Comparison of ENCODE assay signal across 8 cellular contexts in genomic region chr2:172084734-172085459, GRCh38. TPM values are rescaled to one million over a fixed set of nuclear protein-coding genes. Genes with fewer than 3 reads are reported as not detected.
DNase-seq lines count a peak whose midpoint lies in the region; ATAC-seq and TF ChIP-seq lines count a peak whose summit lies in the region.

No MANE protein-coding gene starts in this region.

- peak; percentile 85 for ATAC-seq in GM21576 (IDR thresholded peaks at IDR 0.05; ENCODE audit: unreplicated experiment)
- ATAC-seq in activated naive CD8-positive, alpha-beta T cell treated with anti-CD3 and anti-CD28 coated beads, Interleukin-2, amount 10 ng/mL, durations not matched to agents 7 days and 5 days (ENCODE audit: low read depth): peak; percentile 75
- ATAC-seq in Right ventricle myocardium superior (ENCODE audit: poor library complexity): peak; percentile 90

- H3K27me3 Mint-ChIP-seq in activated naive CD8-positive, alpha-beta T cell treated with anti-CD3 and anti-CD28 coated beads, Interleukin-2, amount 10 ng/mL, durations not matched to agents 7 days and 5 days: peaks cover 98% of the 10 kb centered on the region

- H3K36me3 ChIP-seq in HUES6 (ENCODE audit: control insufficient read depth, insufficient read depth, low read length) (no peaks in the 10 kb centered on the region), OCI-LY3 (replicated peaks; ENCODE audit: low read depth, low read length) (no peaks in the 10 kb centered on the region), osteoblast (ENCODE audit: insufficient read depth, low read length) (peaks cover 3% of the 10 kb centered on the region)

- H3K79me2 ChIP-seq in OCI-LY3 (ENCODE audit: low read length) (no peaks in the 10 kb centered on the region), osteoblast (ENCODE audit: insufficient read depth, low read length) (peaks cover 17% of the 10 kb centered on the region)

- H3K27me3 ChIP-seq in HUES6 (ENCODE audit: control insufficient read depth, insufficient read depth, low read length) (peaks cover 100% of the 10 kb centered on the region), OCI-LY3 (ENCODE audit: low read depth, low read length) (no peaks in the 10 kb centered on the region), osteoblast (ENCODE audit: insufficient read depth, low read length) (peaks cover 26% of the 10 kb centered on the region)

- no peak overlapping the region for H3K27ac Mint-ChIP-seq in activated naive CD8-positive, alpha-beta T cell treated with anti-CD3 and anti-CD28 coated beads, Interleukin-2, amount 10 ng/mL, durations not matched to agents 7 days and 5 days

- peak; percentile 99 for DNase-seq in NCI-H2227 (lab: John Stamatoyannopoulos, UW; ENCODE audit: unreplicated experiment)
- DNase-seq in NCI-H2227 treated with DMSO at 0.1 percent for 48 hours (lab: John Stamatoyannopoulos, UW): no peak
- peak; percentile 74 for DNase-seq in activated naive CD8-positive, alpha-beta T cell treated with anti-CD3 and anti-CD28 coated beads, Interleukin-2, amount 10 ng/mL, durations not matched to agents 7 days and 5 days
- peak; percentile 82 for DNase-seq in Right ventricle myocardium superior
- DNase-seq in osteoblast (ENCODE audit: insufficient read length, low spot score, missing footprints): peak; percentile 99

- TF ChIP-seq CTCF in OCI-LY3 (IDR thresholded peaks at IDR 0.05; ENCODE audit: low read depth, low read length): no peak
- no peak for TF ChIP-seq CTCF in osteoblast (IDR thresholded peaks at IDR 0.05; ENCODE audit: extremely low read depth, low read depth, low read length)

- H3K4me3 Mint-ChIP-seq in activated naive CD8-positive, alpha-beta T cell treated with anti-CD3 and anti-CD28 coated beads, Interleukin-2, amount 10 ng/mL, durations not matched to agents 7 days and 5 days: peak overlapping the region; percentile 84

- H4K20me1 ChIP-seq in OCI-LY3 (ENCODE audit: insufficient read depth, low read length) (no peaks in the 10 kb centered on the region), osteoblast (ENCODE audit: insufficient read depth, low read length) (no peaks in the 10 kb centered on the region)

- no peaks in the 10 kb centered on the region for H3K9me3 Mint-ChIP-seq in activated naive CD8-positive, alpha-beta T cell treated with anti-CD3 and anti-CD28 coated beads, Interleukin-2, amount 10 ng/mL, durations not matched to agents 7 days and 5 days

- H2AFZ ChIP-seq in OCI-LY3 (ENCODE audit: low read depth, low read length) (peak overlapping the region; percentile 78), osteoblast (ENCODE audit: low read length) (peak overlapping the region; percentile 97)

- H3K9ac ChIP-seq in HUES6 (ENCODE audit: low read length) (peak overlapping the region; percentile 26), OCI-LY3 (ENCODE audit: low read length) (peak overlapping the region; percentile 59)

- peaks cover 67% of the 10 kb centered on the region for H3K4me1 ChIP-seq in HUES6 (ENCODE audit: control insufficient read depth, insufficient read depth, low read length)
- H3K4me1 ChIP-seq in OCI-LY3 (ENCODE audit: low read length): no peaks in the 10 kb centered on the region; the same call in 1 of the 2 replicates
- H3K4me1 ChIP-seq in osteoblast (ENCODE audit: insufficient read depth, low read length): peaks cover 35% of the 10 kb centered on the region

- intact Hi-C loops in Right ventricle myocardium superior (cut with DNase I): no loop called here

- H3K27ac ChIP-seq in HUES6 (ENCODE audit: low read depth, low read length) (no peak overlapping the region), OCI-LY3 (ENCODE audit: low read length) (no peak overlapping the region), osteoblast (ENCODE audit: low read depth, low read length) (peak overlapping the region; percentile 97)

- peak overlapping the region; percentile 93 for H3K4me2 ChIP-seq in OCI-LY3 (ENCODE audit: low read length)
- peak overlapping the region; percentile 93 for H3K4me2 ChIP-seq in osteoblast (ENCODE audit: insufficient read depth, low read length)

- POLR2A ChIA-PET in activated naive CD8-positive, alpha-beta T cell treated with anti-CD3 and anti-CD28 coated beads, Interleukin-2, amount 10 ng/mL, durations not matched to agents 7 days and 5 days (lab: Charles Lee): interaction anchor here (1.2 to 1.3 kb wide), 2 partner anchors 11 to 17 kb away, joined by 3 to 5 read pairs; no protein-coding TSS in a partner anchor

- H3K4me3 ChIP-seq in HUES6 (ENCODE audit: low read depth, low read length): peak overlapping the region; percentile 69
- peak overlapping the region; percentile 92 for H3K4me3 ChIP-seq in OCI-LY3 (ENCODE audit: low read length)
- H3K4me3 ChIP-seq in osteoblast (ENCODE audit: insufficient read depth, low read length): peak overlapping the region; percentile 78

- no peaks in the 10 kb centered on the region for H3K9me3 ChIP-seq in HUES6 (ENCODE audit: control insufficient read depth, insufficient read depth, low read depth, low read length)
- no peaks in the 10 kb centered on the region for H3K9me3 ChIP-seq in OCI-LY3 (ENCODE audit: insufficient read depth, low read length)
- no peaks in the 10 kb centered on the region for H3K9me3 ChIP-seq in osteoblast (ENCODE audit: low read depth, low read length)

- peaks cover 53% of the 10 kb centered on the region for H3K4me1 Mint-ChIP-seq in activated naive CD8-positive, alpha-beta T cell treated with anti-CD3 and anti-CD28 coated beads, Interleukin-2, amount 10 ng/mL, durations not matched to agents 7 days and 5 days

- peaks cover 4% of the 10 kb centered on the region for H3K36me3 Mint-ChIP-seq in activated naive CD8-positive, alpha-beta T cell treated with anti-CD3 and anti-CD28 coated beads, Interleukin-2, amount 10 ng/mL, durations not matched to agents 7 days and 5 days

RNA-seq across cellular contexts. Expression of gene DLX1, which starts 0.4 kb away (rescaled TPM):
- total RNA-seq in activated naive CD8-positive, alpha-beta T cell treated with anti-CD3 and anti-CD28 coated beads, Interleukin-2, amount 10 ng/mL, durations not matched to agents 7 days and 5 days: not detected
- not detected for total RNA-seq in Right ventricle myocardium superior
- total RNA-seq in osteoblast: 1.8 and 2.4 TPM in 2 replicates

RNA-seq across cellular contexts. Expression of gene DLX2, which starts 17.8 kb away (rescaled TPM):
- total RNA-seq in activated naive CD8-positive, alpha-beta T cell treated with anti-CD3 and anti-CD28 coated beads, Interleukin-2, amount 10 ng/mL, durations not matched to agents 7 days and 5 days: not detected
- not detected for total RNA-seq in Right ventricle myocardium superior
- total RNA-seq in osteoblast: 0.36 and 0.59 TPM in 2 replicates
